In genomic region chr1:220701974-220702373, GRCh38 we compare ENCODE assay signal across 19 cellular contexts.
DNase-seq lines count a peak whose midpoint lies in the region; ATAC-seq and TF ChIP-seq lines count a peak whose summit lies in the region.
"Had no signal": no experiment of that assay in that cellular context is flagged by ENCODE, and none has a peak within 500 bp of the region (broad histone marks: within the 10 kb centered on the region; RNA-seq: fewer than 3 reads in every experiment).

No MANE protein-coding gene starts in this region.

- no peak overlapping the region for H3K4me3 ChIP-seq in GM06990 (replicated peaks; ENCODE audit: low read depth, low read length)
- H3K4me3 ChIP-seq in WERI-Rb-1 (ENCODE audit: low read depth, low read length) = no peak overlapping the region
- H3K4me3 ChIP-seq: vagina had no signal

- ATAC-seq in GM19035 (IDR thresholded peaks at IDR 0.05; ENCODE audit: unreplicated experiment) (peak; percentile 44), HG03432 (IDR thresholded peaks at IDR 0.05; ENCODE audit: unreplicated experiment) (peak; percentile 38), GM18861 (IDR thresholded peaks at IDR 0.05; ENCODE audit: unreplicated experiment) (no peak), GM19328 (IDR thresholded peaks at IDR 0.05; ENCODE audit: unreplicated experiment) (no peak)
- ATAC-seq: naive thymus-derived CD4-positive, alpha-beta T cell had no signal

- H3K36me3 ChIP-seq in GM06990 (ENCODE audit: control insufficient read depth, insufficient read depth, low read length) = no peaks in the 10 kb centered on the region
- no peaks in the 10 kb centered on the region; the same call in 1 of the 2 replicates for H3K36me3 ChIP-seq in WERI-Rb-1
- H3K36me3 ChIP-seq: vagina had no signal

- no peaks in the 10 kb centered on the region for H3K27me3 ChIP-seq in GM06990 (replicated peaks; ENCODE audit: control insufficient read depth, insufficient read depth, low read length)
- no peaks in the 10 kb centered on the region for H3K27me3 ChIP-seq in WERI-Rb-1 (ENCODE audit: insufficient read depth, low read depth, severe bottlenecking)
- H3K27me3 ChIP-seq: vagina had no signal

- no peaks in the 10 kb centered on the region for H3K9me3 ChIP-seq in WERI-Rb-1 (ENCODE audit: severe bottlenecking)
- H3K9me3 ChIP-seq: vagina had no signal

- TF ChIP-seq CTCF in GM06990 (IDR thresholded peaks at IDR 0.05; ENCODE audit: insufficient read depth, low read length, poor library complexity, severe bottlenecking) = no peak
- TF ChIP-seq CTCF in WERI-Rb-1 (IDR thresholded peaks at IDR 0.05; ENCODE audit: low read depth, low read length) = no peak

- peak overlapping the region; percentile 62 for H3K27ac ChIP-seq in WERI-Rb-1
- H3K27ac ChIP-seq: KMS-11, vagina had no signal

- no peak for TF ChIP-seq POLR2A in erythroblast (IDR thresholded peaks at IDR 0.05; ENCODE audit: low read length)

- DNase-seq in GM06990 (ENCODE audit: extremely low read depth, insufficient read length) (peak; percentile 52), WERI-Rb-1 (peak; percentile 58), midbrain (lab: John Stamatoyannopoulos, UW) (no peak), erythroblast (lab: John Stamatoyannopoulos, UW) (no peak)
- DNase-seq: activated CD4-positive, alpha-beta T cell treated with anti-CD3 and anti-CD28 coated beads, Interleukin-2, amount 10 ng/mL, durations not matched to agents 7 days and 5 days; activated naive CD4-positive, alpha-beta T cell treated with anti-CD3 and anti-CD28 coated beads, Interleukin-2, amount 10 ng/mL, durations not matched to agents 7 days and 5 days; naive thymus-derived CD4-positive, alpha-beta T cell; NCI-H1417; NCI-H2171 treated with DMSO at 0.1 percent for 48 hours; RPMI8226; stimulated activated CD4-positive, alpha-beta T cell treated with anti-CD3 and anti-CD28 coated beads, Interleukin-4, amount 100 ng/mL, for 1 hour; substantia nigra; SW 1271 had no signal

Comparison
In these comparisons a context has a peak if more than half of its experiments do, and no peak if none do; other contexts are left out.
1. DNase-seq: peak in GM06990 (single experiment) and WERI-Rb-1 (single experiment); none in midbrain (single experiment) and erythroblast (0 of 2).
2. ATAC-seq: peak in GM19035 (single experiment) and HG03432 (single experiment); none in GM18861 (single experiment) and GM19328 (single experiment).